ENCODE assay signal across 10 cellular contexts in genomic region chr4:110475881-110476818, GRCh38. TPM values are rescaled to one million over a fixed set of nuclear protein-coding genes. Genes with fewer than 3 reads are reported as not detected.
DNase-seq lines count a peak whose midpoint lies in the region; ATAC-seq lines count a peak whose summit lies in the region.
"Had no signal": no experiment of that assay in that cellular context is flagged by ENCODE, and none has a peak within 500 bp of the region (broad histone marks: within the 10 kb centered on the region; RNA-seq: fewer than 3 reads in every experiment).

TSS of gene ENPEP (plus strand) at chr4:110476155. CDS start at chr4:110476415, 260 bp downstream.

- H3K4me1 ChIP-seq in SJSA1 (replicated peaks), result peaks cover 35% of the 10 kb centered on the region

- DNase-seq in ACHN (peak; percentile 67), SJSA1 (ENCODE audit: low read depth in 1 of 2, low spot score in 2 of 2) (peak; percentile 48 to 60), Right ventricle myocardium superior (peak; percentile 68), occipital lobe (lab: John Stamatoyannopoulos, UW) (peak; percentile 35)
- DNase-seq in stimulated activated CD4-positive, alpha-beta T cell treated with anti-CD3 and anti-CD28 coated beads, Interleukin-4, amount 100 ng/mL, for 24 hours, result no peak
- DNase-seq: NCI-H1436 treated with DMSO at 0.1 percent for 48 hours had no signal

- H3K36me3 ChIP-seq in SJSA1, result no peaks in the 10 kb centered on the region

- no peaks in the 10 kb centered on the region for H3K9me3 ChIP-seq in SJSA1 (replicated peaks)

- in situ Hi-C loops in ACHN (cut with HindIII; ENCODE audit: low pct_ligation_motif_present, low pct_unique_long_range_greater_than_20kb, low sequenced_read_pairs), result no loop called here

- no peaks in the 10 kb centered on the region for H3K27me3 ChIP-seq in SJSA1 (replicated peaks)

- intact Hi-C loops in Right ventricle myocardium superior (cut with DNase I), result no loop called here

- H3K27ac ChIP-seq in SJSA1, result peak within 1 kb of the TSS; percentile 49

- peak; percentile 81 for ATAC-seq in Right ventricle myocardium superior (ENCODE audit: poor library complexity)
- ATAC-seq in GM21723 (IDR thresholded peaks at IDR 0.05; ENCODE audit: unreplicated experiment), result no peak
- no peak for ATAC-seq in HG02678 (IDR thresholded peaks at IDR 0.05; ENCODE audit: unreplicated experiment)
- no peak for ATAC-seq in GM21360 (IDR thresholded peaks at IDR 0.05; ENCODE audit: unreplicated experiment)

- H3K4me3 ChIP-seq in SJSA1, result peak within 1 kb of the TSS; percentile 44

RNA-seq across cellular contexts. Expression of gene ENPEP, which starts in this region (rescaled TPM):
- total RNA-seq in SJSA1 (2014; rRNA removed; shearing (Covaris generic)), result 12.7 and 16.5 TPM in 2 replicates
- 3.3 TPM for total RNA-seq in Right ventricle myocardium superior
- total RNA-seq in occipital lobe, result 0.78 TPM
- total RNA-seq: CD8-positive, alpha-beta memory T cell had no signal

Comparison
In these comparisons a context has a peak if more than half of its experiments do, and no peak if none do; other contexts are left out.
1. Peak in DNase-seq in occipital lobe; RNA of the gene not detected or under 1 TPM.